17 cellular contexts compared by ENCODE assay signal in genomic region chr12:58008658-58009057, GRCh38.
DNase-seq lines count a peak whose midpoint lies in the region; ATAC-seq and TF ChIP-seq lines count a peak whose summit lies in the region.
"Had no signal": no experiment of that assay in that cellular context is flagged by ENCODE, and none has a peak within 500 bp of the region (broad histone marks: within the 10 kb centered on the region; RNA-seq: fewer than 3 reads in every experiment).

No MANE protein-coding gene starts in this region.

- no peak for ATAC-seq in CD8-positive, alpha-beta T cell

- no peaks in the 10 kb centered on the region for H3K27me3 ChIP-seq in CD8-positive, alpha-beta T cell (ENCODE audit: insufficient read depth, low read length)
- H3K27me3 ChIP-seq: BE2C, BLaER1 had no signal

- no peak overlapping the region for H3K27ac Mint-ChIP-seq in CD8-positive, alpha-beta T cell
- H3K27ac Mint-ChIP-seq: CD14-positive monocyte; CD4-positive, alpha-beta memory T cell; CD4-positive, CD25-positive, alpha-beta regulatory T cell had no signal

- no peaks in the 10 kb centered on the region for H3K4me1 Mint-ChIP-seq in CD8-positive, alpha-beta T cell (ENCODE audit: low read depth)
- H3K4me1 Mint-ChIP-seq: CD14-positive monocyte; CD4-positive, alpha-beta memory T cell; CD4-positive, CD25-positive, alpha-beta regulatory T cell had no signal

- DNase-seq in NCI-H526 (lab: John Stamatoyannopoulos, UW): peak; percentile 89 to 95
- peak; percentile 65 for DNase-seq in SK-N-MC (ENCODE audit: low read depth, low spot score)
- no peak for DNase-seq in SHP77 treated with DMSO at 0.1 percent for 48 hours (lab: John Stamatoyannopoulos, UW)
- no peak for DNase-seq in CD8-positive, alpha-beta T cell
- DNase-seq in NCI-H82 (lab: John Stamatoyannopoulos, UW): no peak
- DNase-seq: 8988T; ACHN; BE2C; C1 segment of cervical spinal cord; Caco-2; Calu3; CD4-positive, alpha-beta memory T cell; CD4-positive, CD25-positive, alpha-beta regulatory T cell; DMS79 treated with DMSO at 0.1 percent for 48 hours; GF-D8 had no signal

- TF ChIP-seq CTCF in CD8-positive, alpha-beta T cell (IDR thresholded peaks at IDR 0.05): no peak

- POLR2A ChIA-PET in CD8-positive, alpha-beta T cell (lab: Charles Lee): no interaction called here

- CTCF ChIA-PET in CD8-positive, alpha-beta T cell (lab: Charles Lee): no interaction called here

- no peaks in the 10 kb centered on the region for H3K4me1 ChIP-seq in CD8-positive, alpha-beta T cell (ENCODE audit: insufficient read depth, low read length)
- H3K4me1 ChIP-seq: BE2C, BLaER1, Caco-2 had no signal

- no peaks in the 10 kb centered on the region for H3K9me3 Mint-ChIP-seq in CD8-positive, alpha-beta T cell

- no peaks in the 10 kb centered on the region for H3K36me3 Mint-ChIP-seq in CD8-positive, alpha-beta T cell
- H3K36me3 Mint-ChIP-seq: CD14-positive monocyte; CD4-positive, alpha-beta memory T cell; CD4-positive, CD25-positive, alpha-beta regulatory T cell had no signal

- intact Hi-C loops in CD8-positive, alpha-beta T cell (cut with DNase I, micrococcal nuclease): no loop called here

- H3K4me3 Mint-ChIP-seq in CD8-positive, alpha-beta T cell: no peak overlapping the region
- H3K4me3 Mint-ChIP-seq: CD14-positive monocyte; CD4-positive, alpha-beta memory T cell; CD4-positive, CD25-positive, alpha-beta regulatory T cell had no signal

- peaks cover 11% of the 10 kb centered on the region for H3K27me3 Mint-ChIP-seq in CD8-positive, alpha-beta T cell (ENCODE audit: low read depth)

- H3K36me3 ChIP-seq in SK-N-MC (ENCODE audit: insufficient read depth, low read length): no peaks in the 10 kb centered on the region
- H3K36me3 ChIP-seq in CD8-positive, alpha-beta T cell (ENCODE audit: insufficient read depth, low read length): no peaks in the 10 kb centered on the region
- H3K36me3 ChIP-seq: BE2C, BLaER1 had no signal

- peak overlapping the region; percentile 69 for H3K4me3 ChIP-seq in SK-N-MC
- no peak overlapping the region for H3K4me3 ChIP-seq in CD8-positive, alpha-beta T cell (ENCODE audit: low read depth, low read length)
- H3K4me3 ChIP-seq: BLaER1 had no signal

- H3K27ac ChIP-seq in SK-N-MC: peak overlapping the region; percentile 92
- no peak overlapping the region for H3K27ac ChIP-seq in CD8-positive, alpha-beta T cell (ENCODE audit: low read depth, low read length)
- H3K27ac ChIP-seq: BLaER1 had no signal

- no peak overlapping the region for H3K9ac ChIP-seq in SK-N-MC (ENCODE audit: insufficient read length)
- H3K9ac ChIP-seq: BLaER1 had no signal

- H3K9me3 ChIP-seq in SK-N-MC (ENCODE audit: low read depth, low read length): no peaks in the 10 kb centered on the region
- no peaks in the 10 kb centered on the region for H3K9me3 ChIP-seq in CD8-positive, alpha-beta T cell (ENCODE audit: low read length)
- H3K9me3 ChIP-seq: BE2C, BLaER1, Caco-2 had no signal

Comparison
In these comparisons a context has a peak if more than half of its experiments do, and no peak if none do; other contexts are left out.
1. DNase-seq: peak in NCI-H526 (2 of 2) and SK-N-MC (single experiment); none in SHP77 treated with DMSO at 0.1 percent for 48 hours (single experiment), CD8-positive, alpha-beta T cell (0 of 7) and NCI-H82 (single experiment).